15 cellular contexts compared by ENCODE assay signal in genomic region chr11:36156486-36157150, GRCh38.
A peak's percentile ranks its signal among the peaks of the same experiment; 100 is the strongest.
DNase-seq lines count a peak whose midpoint lies in the region; FAIRE-seq and TF ChIP-seq lines count a peak whose summit lies in the region.
"Had no signal": no experiment of that assay in that cellular context is flagged by ENCODE, and none has a peak within 500 bp of the region (broad histone marks: within the 10 kb centered on the region; RNA-seq: fewer than 3 reads in every experiment).

No MANE protein-coding gene starts in this region.

- FAIRE-seq in RCC 7860 (lab: Jason Lieb, UNC): no peak

- H3K4me1 ChIP-seq in ovary (ENCODE audit: insufficient read depth): peaks cover 33% of the 10 kb centered on the region
- H3K4me1 ChIP-seq in Caco-2: no peaks in the 10 kb centered on the region
- H3K4me1 ChIP-seq: HAP-1 had no signal

- no peak overlapping the region for H3K27ac Mint-ChIP-seq in Caco-2 (ENCODE audit: unreplicated experiment)
- H3K27ac Mint-ChIP-seq: activated naive CD4-positive, alpha-beta T cell treated with anti-CD3 and anti-CD28 coated beads, Interleukin-2, amount 10 ng/mL, durations not matched to agents 7 days and 5 days had no signal

- H3K4me3 ChIP-seq in ovary: no peak overlapping the region
- no peak overlapping the region for H3K4me3 ChIP-seq in Caco-2 (ENCODE audit: low read depth, low read length)
- H3K4me3 ChIP-seq: esophagus muscularis mucosa, HAP-1, mucosa of descending colon, psoas muscle, SK-N-MC had no signal

- CTCF ChIA-PET in Caco-2 (lab: Charles Lee): interaction anchor here (1.3 to 1.7 kb wide), 2 partner anchors 109 to 335 kb away, joined by 6 to 8 read pairs; no protein-coding TSS in a partner anchor

- no peaks in the 10 kb centered on the region for H3K4me1 Mint-ChIP-seq in Caco-2 (ENCODE audit: low read depth, unreplicated experiment)
- H3K4me1 Mint-ChIP-seq: activated naive CD4-positive, alpha-beta T cell treated with anti-CD3 and anti-CD28 coated beads, Interleukin-2, amount 10 ng/mL, durations not matched to agents 7 days and 5 days had no signal

- H3K36me3 ChIP-seq in ovary: no peaks in the 10 kb centered on the region
- no peaks in the 10 kb centered on the region for H3K36me3 ChIP-seq in Caco-2 (ENCODE audit: control insufficient read depth, insufficient read depth, low read length)
- H3K36me3 ChIP-seq: esophagus muscularis mucosa, HAP-1 had no signal

- intact Hi-C loops in ovary (cut with DNase I) (loop anchor here in 2 of 4 donors (10.0 kb wide), 1 partner anchor 98 kb away; no protein-coding TSS in a partner anchor), Caco-2 (cut with micrococcal nuclease; ENCODE audit: unreplicated experiment) (no loop called here)

- no peaks in the 10 kb centered on the region for H3K27me3 Mint-ChIP-seq in Caco-2 (ENCODE audit: insufficient read depth, unreplicated experiment)
- H3K27me3 Mint-ChIP-seq: activated naive CD4-positive, alpha-beta T cell treated with anti-CD3 and anti-CD28 coated beads, Interleukin-2, amount 10 ng/mL, durations not matched to agents 7 days and 5 days had no signal

- in situ Hi-C loops in G401 (cut with HindIII; ENCODE audit: low sequenced_read_pairs): no loop called here

- no peaks in the 10 kb centered on the region for H3K9me3 Mint-ChIP-seq in Caco-2 (ENCODE audit: unreplicated experiment)
- H3K9me3 Mint-ChIP-seq: activated naive CD4-positive, alpha-beta T cell treated with anti-CD3 and anti-CD28 coated beads, Interleukin-2, amount 10 ng/mL, durations not matched to agents 7 days and 5 days had no signal

- TF ChIP-seq CTCF in ovary (IDR thresholded peaks at IDR 0.05) (no peak), Caco-2 (IDR thresholded peaks at IDR 0.05; ENCODE audit: insufficient read depth in 1 of 2, low read depth in 1 of 2, low read length in 1 of 2, severe bottlenecking in 1 of 2, unreplicated experiment in 1 of 2) (no peak)

- no peaks in the 10 kb centered on the region for H3K36me3 Mint-ChIP-seq in Caco-2 (ENCODE audit: insufficient read depth, unreplicated experiment)
- H3K36me3 Mint-ChIP-seq: activated naive CD4-positive, alpha-beta T cell treated with anti-CD3 and anti-CD28 coated beads, Interleukin-2, amount 10 ng/mL, durations not matched to agents 7 days and 5 days had no signal

- no peaks in the 10 kb centered on the region for H3K27me3 ChIP-seq in ovary
- no peaks in the 10 kb centered on the region for H3K27me3 ChIP-seq in Caco-2 (replicated peaks; ENCODE audit: control insufficient read depth, insufficient read depth, low read length)
- H3K27me3 ChIP-seq: esophagus muscularis mucosa had no signal

- WGBS in ovary, 3 donors: 16 to 18% (median 18%) methylated on average over 4 of the region's 4 CpGs

- H3K9me3 ChIP-seq in ovary (no peaks in the 10 kb centered on the region), Caco-2 (no peaks in the 10 kb centered on the region)
- H3K9me3 ChIP-seq: esophagus muscularis mucosa, HAP-1, mucosa of descending colon, psoas muscle had no signal

- POLR2A ChIA-PET in Caco-2 (lab: Charles Lee): no interaction called here

- no TSS peak for BruUV-seq in Caco-2 (replicated peaks; lab: Mats Ljungman, UMichigan)

- DNase-seq in G401 (ENCODE audit: low spot score) (peak; percentile 38), RPMI7951 (ENCODE audit: low read depth) (peak; percentile 7), epithelial cell of prostate (ENCODE audit: low read depth, low spot score) (no peak), ovary (peak in 2 of 5 donors; percentile 35 to 54), cerebellar cortex (ENCODE audit: low spot score) (no peak), Caco-2 (no peak), RCC 7860 (ENCODE audit: low spot score) (no peak)
- DNase-seq: activated naive CD4-positive, alpha-beta T cell treated with anti-CD3 and anti-CD28 coated beads, Interleukin-2, amount 10 ng/mL, durations not matched to agents 7 days and 5 days; GF-D8; mucosa of descending colon; NCI-H187; psoas muscle had no signal

- H3K4me3 Mint-ChIP-seq in Caco-2 (ENCODE audit: unreplicated experiment): no peak overlapping the region
- H3K4me3 Mint-ChIP-seq: activated naive CD4-positive, alpha-beta T cell treated with anti-CD3 and anti-CD28 coated beads, Interleukin-2, amount 10 ng/mL, durations not matched to agents 7 days and 5 days had no signal

- TF ChIP-seq EP300 in ovary (IDR thresholded peaks at IDR 0.05): no peak

- H3K27ac ChIP-seq in epithelial cell of prostate (peak overlapping the region; percentile 64), ovary (peak overlapping the region; percentile 17 to 74)
- H3K27ac ChIP-seq: psoas muscle, SK-N-MC had no signal

- TF ChIP-seq POLR2A in ovary (IDR thresholded peaks at IDR 0.05): no peak

Comparison
In these comparisons a context has a peak if more than half of its experiments do, and no peak if none do; other contexts are left out.
1. DNase-seq: peak in G401 (single experiment) and RPMI7951 (single experiment); none in epithelial cell of prostate (single experiment), cerebellar cortex (single experiment), Caco-2 (0 of 2) and RCC 7860 (single experiment).